15 cellular contexts compared by ENCODE assay signal in genomic region chr12:27982951-27983350, GRCh38. TPM values are rescaled to one million over a fixed set of nuclear protein-coding genes. Genes with fewer than 3 reads are reported as not detected.
"Had no signal": no experiment of that assay in that cellular context is flagged by ENCODE, and none has a peak within 500 bp of the region (broad histone marks: within the 10 kb centered on the region; RNA-seq: fewer than 3 reads in every experiment).

No MANE protein-coding gene starts in this region.

- H3K36me3 ChIP-seq: colonic mucosa, gastrocnemius medialis, heart right ventricle, neutrophil, right atrium auricular region, sigmoid colon had no signal

- H3K27ac ChIP-seq: colonic mucosa, gastrocnemius medialis, heart right ventricle, neutrophil, right atrium auricular region, sigmoid colon, skin epidermis had no signal

- DNase-seq: colonic mucosa; dermis blood vessel endothelial cell; gastrocnemius medialis; heart right ventricle; hypothalamus; mucosa of descending colon; naive thymus-derived CD8-positive, alpha-beta T cell; sigmoid colon; stimulated activated CD4-positive, alpha-beta T cell treated with anti-CD3 and anti-CD28 coated beads, Interleukin-12 subunit alpha, Interleukin-12 subunit beta, amount 100 ng/mL, for 4 hours; stimulated activated naive CD4-positive, alpha-beta T cell treated with Interleukin-2 at 50 U/mL for 16 hours; trophoblast cell had no signal

- H3K4me3 ChIP-seq: colonic mucosa, gastrocnemius medialis, heart right ventricle, mucosa of descending colon, right atrium auricular region, sigmoid colon, skin epidermis had no signal

- H3K4me1 ChIP-seq: colonic mucosa, gastrocnemius medialis, right atrium auricular region, sigmoid colon had no signal

- H3K27me3 ChIP-seq: colonic mucosa, right atrium auricular region had no signal

- ATAC-seq: gastrocnemius medialis; heart right ventricle; left lobe of liver; mucosa of descending colon; naive thymus-derived CD8-positive, alpha-beta T cell had no signal

RNA-seq across cellular contexts. Expression of gene PTHLH, which starts 10.4 kb away (rescaled TPM):
- total RNA-seq: dermis blood vessel endothelial cell; naive thymus-derived CD8-positive, alpha-beta T cell had no signal
- polyA plus RNA-seq: naive thymus-derived CD8-positive, alpha-beta T cell had no signal
